In the genomic region with DNA sequence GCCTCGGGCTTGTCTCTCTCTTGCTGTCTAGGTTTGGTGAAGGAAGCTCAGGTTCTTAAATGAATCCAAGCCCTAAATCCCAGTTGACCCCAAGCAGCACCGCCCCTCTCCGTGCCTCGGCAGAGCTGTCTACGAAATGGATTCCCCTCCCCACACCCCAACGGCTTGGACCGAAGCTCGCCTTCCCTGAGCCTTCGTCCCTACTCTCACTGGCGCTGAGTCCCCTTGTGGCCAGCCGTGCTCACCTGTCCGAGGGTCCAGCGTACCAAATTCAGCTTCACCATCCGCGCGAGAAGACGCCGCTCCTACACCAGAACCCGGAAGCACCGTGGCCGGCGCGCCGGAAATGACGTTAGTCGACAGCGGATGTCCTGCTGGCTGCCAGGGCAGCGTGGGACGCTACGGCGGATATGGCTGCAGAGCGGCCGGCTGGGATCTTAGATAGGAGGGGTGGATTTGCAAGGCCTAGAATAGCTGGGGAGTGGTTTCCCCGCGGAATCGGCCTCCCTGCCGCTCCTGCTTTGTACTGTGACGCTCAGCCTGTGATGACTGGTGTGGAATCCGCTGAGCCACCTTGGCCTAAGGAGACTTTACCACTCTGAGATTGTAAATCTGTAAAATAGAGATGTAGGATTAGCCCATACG, we compare ENCODE assay signal across 8 cellular contexts. TPM values are rescaled to one million over a fixed set of nuclear protein-coding genes. Genes with fewer than 3 reads are reported as not detected.
DNase-seq lines count a peak whose midpoint lies in the region; ATAC-seq and TF ChIP-seq lines count a peak whose summit lies in the region.

TSS of gene TFIP11 (minus strand) at position 325 of the 645 bp plus-strand sequence. CDS start 2,201 bp downstream, outside the sequence.

- H3K9me3 ChIP-seq in Peyer's patch (no peaks in the 10 kb centered on the region), esophagus (ENCODE audit: control insufficient read depth in 2 of 2, insufficient read depth in 1 of 2, low read depth in 1 of 2, low read length in 1 of 2) (no peaks in the 10 kb centered on the region), mucosa of stomach (ENCODE audit: control insufficient read depth, low read length) (no peaks in the 10 kb centered on the region)

- WGBS in esophagus, 2 donors = 0% methylated on average over 40 of the region's 40 CpGs

- TF ChIP-seq POLR2A in Peyer's patch (IDR thresholded peaks at IDR 0.05) = peak; percentile 55 to 67

- H3K27ac ChIP-seq in Peyer's patch (peak within 1 kb of the TSS; percentile 69 to 88 (median 72)), esophagus (ENCODE audit: low read depth in 2 of 2, low read length in 1 of 2) (peak within 1 kb of the TSS; percentile 61 to 91)

- DNase-seq in DMS153 (lab: John Stamatoyannopoulos, UW) (peak; percentile 66), Peyer's patch (peak; percentile 94 to 98 (median 96))
- DNase-seq in Jurkat, Clone E6-1 (ENCODE audit: low read depth, low spot score) = peak; percentile 70
- peak; percentile 95 to 96 for DNase-seq in activated T-cell treated with anti-CD3 and anti-CD28 coated beads, Interleukin-2, amount 50 U/mL, for 48 hours
- peak; percentile 98 for DNase-seq in stimulated activated CD8-positive, alpha-beta memory T cell treated with anti-CD3 and anti-CD28 coated beads, Interleukin-4, amount 100 ng/mL, for 48 hours

- H3K4me1 ChIP-seq in Peyer's patch (peaks cover 0 to 14% (median 2%) of the 10 kb centered on the region in 4 donors), esophagus (ENCODE audit: control insufficient read depth in 2 of 2, insufficient read depth in 2 of 2, low read length in 1 of 2) (peaks cover 0 to 5% of the 10 kb centered on the region in 2 donors), mucosa of stomach (ENCODE audit: control insufficient read depth, insufficient read depth, low read length) (peaks cover 10% of the 10 kb centered on the region)

- peaks cover 0 to 30% (median 0%) of the 10 kb centered on the region in 3 donors for H3K36me3 ChIP-seq in Peyer's patch
- peaks cover 8 to 9% of the 10 kb centered on the region in 2 donors for H3K36me3 ChIP-seq in esophagus (ENCODE audit: control insufficient read depth in 2 of 2, insufficient read depth in 2 of 2, low read length in 1 of 2)
- no peaks in the 10 kb centered on the region for H3K36me3 ChIP-seq in mucosa of stomach (ENCODE audit: control insufficient read depth, insufficient read depth, low read length)

- TF ChIP-seq CTCF in Peyer's patch (IDR thresholded peaks at IDR 0.05) = no peak

- H3K9ac ChIP-seq in mucosa of stomach (ENCODE audit: low read length) = peak within 1 kb of the TSS; percentile 87

- H3K27me3 ChIP-seq in Peyer's patch (no peaks in the 10 kb centered on the region), esophagus (ENCODE audit: control insufficient read depth in 1 of 2, insufficient read depth in 2 of 2, low read length in 2 of 2) (no peaks in the 10 kb centered on the region), mucosa of stomach (ENCODE audit: control insufficient read depth, insufficient read depth, low read length) (no peaks in the 10 kb centered on the region)

- peak within 1 kb of the TSS; percentile 99 for H3K4me3 ChIP-seq in Jurkat, Clone E6-1 (ENCODE audit: low read length)
- H3K4me3 ChIP-seq in Peyer's patch (peak within 1 kb of the TSS; percentile 57 to 83 (median 76)), esophagus (ENCODE audit: low read depth in 1 of 2, low read length in 2 of 2) (peak within 1 kb of the TSS; percentile 89 to 98), mucosa of stomach (ENCODE audit: low read length) (peak within 1 kb of the TSS; percentile 84)

- ATAC-seq in GM21576 (IDR thresholded peaks at IDR 0.05; ENCODE audit: unreplicated experiment) = peak; percentile 90

RNA-seq across cellular contexts. Expression of gene TFIP11, which starts in this region (rescaled TPM):
- 83.7 TPM for polyA plus RNA-seq in Jurkat, Clone E6-1 (2012; ENCODE audit: insufficient read depth, insufficient read length)
- total RNA-seq in Peyer's patch = 10 to 100 TPM; 24.0 to 46.2 (median 30.8) TPM
- 10 to 100 TPM; 19.7 to 21.5 TPM for polyA plus RNA-seq in esophagus

Comparison
In these comparisons a context has a peak if more than half of its experiments do, and no peak if none do; other contexts are left out.
1. Peak in every context shown above with its lines: DNase-seq, ATAC-seq, H3K4me3 ChIP-seq and H3K27ac ChIP-seq.